ENCODE assay signal across 24 cellular contexts in the genomic region with DNA sequence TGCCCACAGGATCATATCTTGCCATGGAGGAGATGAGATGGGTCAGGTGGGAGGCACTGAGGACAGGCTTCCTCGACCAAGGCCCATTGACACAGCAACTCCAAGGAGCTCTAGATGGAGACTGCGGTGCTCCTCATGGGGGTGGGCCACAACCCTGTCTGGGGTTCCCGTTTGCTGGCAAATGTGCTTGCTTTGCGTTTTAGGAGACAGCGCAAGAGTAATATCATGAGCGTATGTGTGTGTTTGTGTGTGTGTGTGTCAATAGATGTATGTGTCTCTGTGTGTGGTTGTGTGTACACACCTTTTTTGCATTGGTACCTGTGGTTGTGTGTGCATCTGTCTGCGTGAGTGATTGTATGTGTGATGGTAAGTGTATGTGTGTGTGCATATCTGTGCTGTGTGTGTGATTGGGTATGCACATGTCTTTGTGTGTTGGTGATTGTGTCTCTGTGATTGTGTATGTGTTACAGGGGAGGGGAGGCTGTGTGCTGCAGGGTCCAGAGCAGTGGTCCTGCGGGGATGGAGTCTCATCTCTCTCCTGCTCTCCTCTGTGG. TPM values are rescaled to one million over a fixed set of nuclear protein-coding genes. Genes with fewer than 3 reads are reported as not detected.
DNase-seq lines count a peak whose midpoint lies in the region; ATAC-seq, FAIRE-seq and TF ChIP-seq lines count a peak whose summit lies in the region.
"Had no signal": no experiment of that assay in that cellular context is flagged by ENCODE, and none has a peak within 500 bp of the region (broad histone marks: within the 10 kb centered on the region; RNA-seq: fewer than 3 reads in every experiment).

No MANE protein-coding gene starts in this region.

- no peak for TF ChIP-seq CTCF in HepG2 (CRISPR knock-in tag; IDR thresholded peaks at IDR 0.05)
- no peak for TF ChIP-seq CTCF in right lobe of liver (IDR thresholded peaks at IDR 0.05)
- no peak for TF ChIP-seq CTCF in K562 (IDR thresholded peaks at IDR 0.05 in 2 of 3, conservative IDR thresholded peaks at IDR 0.05 in 1 of 3; ENCODE audit: insufficient read depth in 2 of 3, low read depth in 1 of 3, low read length in 3 of 3)
- no peak for TF ChIP-seq CTCF in GM23338 (conservative IDR thresholded peaks at IDR 0.05; ENCODE audit: low read depth in 2 of 2)

- H4K20me1 ChIP-seq in HepG2 (ENCODE audit: insufficient read depth, low read length), result no peaks in the 10 kb centered on the region
- H4K20me1 ChIP-seq in K562 (replicated peaks; ENCODE audit: control insufficient read depth, insufficient read depth, low read length), result no peaks in the 10 kb centered on the region
- 0 out of 2 replicates have a peak, but pooled peaks cover 2% of the 10 kb centered on the region for H4K20me1 ChIP-seq in GM23338 (replicated peaks; ENCODE audit: insufficient read depth)

- BruUV-seq in HepG2 (replicated peaks; lab: Mats Ljungman, UMichigan), result no TSS peak
- BruUV-seq in K562 (replicated peaks; lab: Mats Ljungman, UMichigan), result no TSS peak

- TF ChIP-seq EP300 in HepG2 (IDR thresholded peaks at IDR 0.05; ENCODE audit: low read depth in 2 of 2, low read length in 2 of 2) (no peak), HepG2 (CRISPR knock-in tag; IDR thresholded peaks at IDR 0.05; ENCODE audit: borderline replicate concordance) (no peak), K562 (IDR thresholded peaks at IDR 0.05; ENCODE audit: low read length) (no peak)

- H3K4me3 Mint-ChIP-seq in stimulated activated effector memory CD8-positive, alpha-beta T cell treated with anti-CD3 and anti-CD28 coated beads, Interleukin-12 subunit alpha, Interleukin-12 subunit beta, amount 100 ng/mL, for 72 hours, result no peak overlapping the region
- H3K4me3 Mint-ChIP-seq in GM23338, result no peak overlapping the region
- H3K4me3 Mint-ChIP-seq: B cell; CD8-positive, alpha-beta memory T cell; H9 had no signal

- H3K36me3 ChIP-seq in HepG2 (replicated peaks in 1 of 2; ENCODE audit: control insufficient read depth in 1 of 2, insufficient read depth in 2 of 2, low read length in 2 of 2), result no peaks in the 10 kb centered on the region
- H3K36me3 ChIP-seq in right lobe of liver, result no peaks in the 10 kb centered on the region
- H3K36me3 ChIP-seq in K562 (ENCODE audit: control insufficient read depth, insufficient read depth, low read length), result no peaks in the 10 kb centered on the region
- no peaks in the 10 kb centered on the region for H3K36me3 ChIP-seq in GM23338 (ENCODE audit: insufficient read depth)

- H3K4me3 ChIP-seq in HepG2 (replicated peaks in 1 of 3; ENCODE audit: insufficient read depth in 1 of 3, low read depth in 2 of 3, low read length in 3 of 3) (no peak overlapping the region), right lobe of liver (no peak overlapping the region), K562 (no peak overlapping the region), GM23338 (no peak overlapping the region)
- H3K4me3 ChIP-seq: GM23248 had no signal

- no peaks in the 10 kb centered on the region for H3K9me3 ChIP-seq in HepG2 (ENCODE audit: low read length)
- H3K9me3 ChIP-seq in right lobe of liver, result no peaks in the 10 kb centered on the region
- no peaks in the 10 kb centered on the region for H3K9me3 ChIP-seq in K562 (replicated peaks; ENCODE audit: control insufficient read depth, insufficient read depth, low read depth, low read length)

- no peaks in the 10 kb centered on the region for H3K79me2 ChIP-seq in HepG2 (ENCODE audit: insufficient read depth, low read length)
- no peaks in the 10 kb centered on the region for H3K79me2 ChIP-seq in K562 (ENCODE audit: control insufficient read depth, insufficient read depth, low read length)
- no peaks in the 10 kb centered on the region for H3K79me2 ChIP-seq in GM23338 (replicated peaks; ENCODE audit: insufficient read depth)

- FAIRE-seq in HepG2 (lab: Jason Lieb, UNC) (no peak), K562 (lab: Jason Lieb, UNC) (no peak)

- H3K27ac Mint-ChIP-seq in stimulated activated effector memory CD8-positive, alpha-beta T cell treated with anti-CD3 and anti-CD28 coated beads, Interleukin-12 subunit alpha, Interleukin-12 subunit beta, amount 100 ng/mL, for 72 hours, result no peak overlapping the region
- H3K27ac Mint-ChIP-seq in GM23338, result no peak overlapping the region
- H3K27ac Mint-ChIP-seq: B cell, H9 had no signal

- in situ Hi-C loops in HepG2 (cut with HindIII; ENCODE audit: extremely low pct_ligation_motif_present, low pct_unique_long_range_greater_than_20kb), result no loop called here
- in situ Hi-C loops in K562 (cut with MboI), result no loop called here

- H3K27me3 Mint-ChIP-seq in GM23338 (ENCODE audit: insufficient read depth, low read depth, poor library complexity), result peaks cover 36% of the 10 kb centered on the region

- ATAC-seq in HepG2 (no peak), right lobe of liver (no peak), K562 (no peak), GM23338 (no peak), GM21447 (IDR thresholded peaks at IDR 0.05; ENCODE audit: unreplicated experiment) (no peak)
- ATAC-seq in stimulated activated effector memory CD8-positive, alpha-beta T cell treated with anti-CD3 and anti-CD28 coated beads, Interleukin-12 subunit alpha, Interleukin-12 subunit beta, amount 100 ng/mL, for 72 hours, result peak; percentile 32
- ATAC-seq: SK-N-SH treated with all-trans-retinoic acid at 6 μM for 48 hours had no signal

- H3K9me3 Mint-ChIP-seq in stimulated activated effector memory CD8-positive, alpha-beta T cell treated with anti-CD3 and anti-CD28 coated beads, Interleukin-12 subunit alpha, Interleukin-12 subunit beta, amount 100 ng/mL, for 72 hours, result no peaks in the 10 kb centered on the region
- no peaks in the 10 kb centered on the region for H3K9me3 Mint-ChIP-seq in GM23338
- H3K9me3 Mint-ChIP-seq: CD8-positive, alpha-beta memory T cell; H9 had no signal

- H3K9me1 ChIP-seq in K562 (ENCODE audit: control insufficient read depth, insufficient read depth, low read length), result no peaks in the 10 kb centered on the region

- 0 out of 2 replicates have a peak, but pooled peaks cover 3% of the 10 kb centered on the region for H3F3A ChIP-seq in GM23338 (replicated peaks; ENCODE audit: low read depth)

- H2AFZ ChIP-seq in HepG2 (ENCODE audit: low read length) (no peak overlapping the region), K562 (ENCODE audit: low read depth, low read length) (no peak overlapping the region), GM23338 (no peak overlapping the region)
- H2AFZ ChIP-seq: GM23248 had no signal

- DNase-seq in HepG2 (ENCODE audit: low spot score), result no peak
- no peak for DNase-seq in right lobe of liver
- DNase-seq in K562 (ENCODE audit: extremely low read depth in 1 of 4, low spot score in 3 of 4), result peak in 1 of 4 experiments; percentile 4
- DNase-seq in stimulated activated effector memory CD8-positive, alpha-beta T cell treated with anti-CD3 and anti-CD28 coated beads, Interleukin-12 subunit alpha, Interleukin-12 subunit beta, amount 100 ng/mL, for 72 hours (ENCODE audit: low spot score in 2 of 2), result peak in 1 of 2 donors; percentile 35
- no peak for DNase-seq in GM23338 (ENCODE audit: low spot score)
- no peak for DNase-seq in activated CD4-positive, CD25-positive, alpha-beta regulatory T cell (lab: John Stamatoyannopoulos, UW)
- DNase-seq: Calu3; CD8-positive, alpha-beta memory T cell; DND-41; GM23248; H9; KBM-7; MV-4-11; NCI-H1105; NCI-H1436 treated with DMSO at 0.1 percent for 48 hours; NCI-H187 treated with DMSO at 0.1 percent for 48 hours; NCI-H2171 treated with DMSO at 0.1 percent for 48 hours; NCI-H345; NCI-H510A treated with DMSO at 0.1 percent for 48 hours; NCI-H774 had no signal

- CTCF ChIA-PET in HepG2 (lab: Yijun Ruan, JAX; ENCODE audit: low intra/inter-chr PET ratio, low total read pairs) (no interaction called here), K562 (lab: Yijun Ruan, JAX; ENCODE audit: low intra/inter-chr PET ratio) (no interaction called here)

- TF ChIP-seq POLR2A in HepG2 (IDR thresholded peaks at IDR 0.05; ENCODE audit: insufficient read depth in 1 of 2, low read depth in 2 of 2, low read length in 2 of 2) (no peak), right lobe of liver (IDR thresholded peaks at IDR 0.05) (no peak), K562 (conservative IDR thresholded peaks at IDR 0.05) (no peak)

- H3K27ac ChIP-seq in HepG2 (ENCODE audit: extremely low read length, insufficient read depth, low read length) (no peak overlapping the region), right lobe of liver (no peak overlapping the region), K562 (ENCODE audit: extremely low read depth, low read depth, low read length) (no peak overlapping the region), GM23338 (ENCODE audit: low read depth) (no peak overlapping the region)
- H3K27ac ChIP-seq: C4-2B, GM23248 had no signal

- 95% methylated on average over 8 of the region's 8 CpGs for WGBS in HepG2 (ENCODE audit: low lambda C conversion rate)
- 88% methylated on average over 1 of the region's 8 CpGs for WGBS in right lobe of liver (ENCODE audit: insufficient coverage, low coverage, low lambda C conversion rate, missing lambda C conversion rate)
- 23% methylated on average over 8 of the region's 8 CpGs for WGBS in K562 (ENCODE audit: insufficient coverage, low coverage, missing lambda C conversion rate)

- H3K4me2 ChIP-seq in HepG2 (ENCODE audit: low read depth, low read length) (no peak overlapping the region), K562 (ENCODE audit: insufficient read depth, low read length) (no peak overlapping the region), GM23338 (no peak overlapping the region)

- no peak for TF ChIP-seq RAD21 in HepG2 (CRISPR knock-in tag; IDR thresholded peaks at IDR 0.05)
- no peak for TF ChIP-seq RAD21 in K562 (CRISPR knock-in tag; conservative IDR thresholded peaks at IDR 0.05 in 1 of 2, IDR thresholded peaks at IDR 0.05 in 1 of 2)

- H3K9me2 ChIP-seq in GM23338 (ENCODE audit: insufficient read depth), result no peaks in the 10 kb centered on the region

- no peaks in the 10 kb centered on the region for H3K36me3 Mint-ChIP-seq in stimulated activated effector memory CD8-positive, alpha-beta T cell treated with anti-CD3 and anti-CD28 coated beads, Interleukin-12 subunit alpha, Interleukin-12 subunit beta, amount 100 ng/mL, for 72 hours
- H3K36me3 Mint-ChIP-seq in GM23338 (ENCODE audit: low read depth), result no peaks in the 10 kb centered on the region; the same call in 2 of the 3 replicates

- POLR2A ChIA-PET in HepG2 (lab: Yijun Ruan, JAX), result no interaction called here
- POLR2A ChIA-PET in K562 (lab: Yijun Ruan, JAX), result interaction anchor here (0.5 kb wide), 1 partner anchor 37 kb away, joined by 3 read pairs; no protein-coding TSS in a partner anchor

- H3K4me1 Mint-ChIP-seq in stimulated activated effector memory CD8-positive, alpha-beta T cell treated with anti-CD3 and anti-CD28 coated beads, Interleukin-12 subunit alpha, Interleukin-12 subunit beta, amount 100 ng/mL, for 72 hours, result no peaks in the 10 kb centered on the region
- peaks cover 11% of the 10 kb centered on the region for H3K4me1 Mint-ChIP-seq in GM23338

- H3K4me1 ChIP-seq in HepG2 (ENCODE audit: insufficient read depth, low read length), result peaks cover 5% of the 10 kb centered on the region
- no peaks in the 10 kb centered on the region for H3K4me1 ChIP-seq in right lobe of liver
- H3K4me1 ChIP-seq in K562 (replicated peaks in 1 of 2; ENCODE audit: control insufficient read depth in 2 of 2, insufficient read depth in 2 of 2, low read length in 2 of 2), result peaks cover 0 to 10% of the 10 kb centered on the region in 2 experiments; a peak in 3 of 5 replicates
- peaks cover 8% of the 10 kb centered on the region for H3K4me1 ChIP-seq in GM23338 (ENCODE audit: insufficient read depth)

- intact Hi-C loops in HepG2 (cut with micrococcal nuclease; ENCODE audit: unreplicated experiment), result no loop called here
- intact Hi-C loops in right lobe of liver (cut with DNase I), result no loop called here
- intact Hi-C loops in K562 (cut with micrococcal nuclease), result no loop called here

- H3K9ac ChIP-seq in HepG2 (ENCODE audit: insufficient read depth, low read depth, low read length), result no peak overlapping the region
- no peak overlapping the region for H3K9ac ChIP-seq in K562 (ENCODE audit: insufficient read depth in 1 of 2, low read depth in 2 of 2, low read length in 2 of 2)
- H3K9ac ChIP-seq: GM23248 had no signal

- H3K27me3 ChIP-seq in HepG2 (ENCODE audit: control insufficient read depth in 1 of 2, insufficient read depth in 2 of 2, low read length in 2 of 2) (no peaks in the 10 kb centered on the region; a peak in 1 of 5 replicates), right lobe of liver (no peaks in the 10 kb centered on the region), K562 (ENCODE audit: control insufficient read depth in 2 of 2, insufficient read depth in 2 of 2, low read length in 2 of 2) (peaks cover 28 to 49% of the 10 kb centered on the region in 2 experiments; a peak in 4 of 5 replicates), GM23338 (ENCODE audit: insufficient read depth) (peaks cover 49% of the 10 kb centered on the region)

RNA-seq across cellular contexts. Expression of a gene that starts 4.4 kb away (rescaled TPM):
- total RNA-seq in HepG2 (2016; rRNA removed; fragmentation: Illumina TruSeq; extraction: Trizol), result 0.95 and 1.4 TPM in 2 replicates
- total RNA-seq in HepG2 (2016; cell fraction: cytosol; rRNA removed; fragmentation: Illumina TruSeq; extraction: Trizol; ENCODE audit: low read depth), result 0.53 and 1.0 TPM in 2 replicates
- total RNA-seq in HepG2 (2016; cell fraction: insoluble cytoplasmic fraction; rRNA removed; fragmentation: Illumina TruSeq; extraction: Trizol), result 0.52 and 1.1 TPM in 2 replicates
- total RNA-seq in HepG2 (2016; cell fraction: membrane; rRNA removed; fragmentation: Illumina TruSeq; extraction: Trizol), result 0.87 and 0.90 TPM in 2 replicates
- 2.6 and 2.7 TPM in 2 replicates for total RNA-seq in HepG2 (2016; cell fraction: nucleus; rRNA removed; fragmentation: Illumina TruSeq; extraction: Trizol)
- 2.3 and 2.4 TPM in 2 replicates for polyA plus RNA-seq in HepG2 (2011; rRNA removed)
- 2.2 and 2.5 TPM in 2 replicates for polyA plus RNA-seq in HepG2 (2011; cell fraction: cytosol; rRNA removed)
- 5.3 and 6.4 TPM in 2 replicates for polyA plus RNA-seq in HepG2 (2011; cell fraction: nucleus; rRNA removed)
- 5.1 and 5.4 TPM in 2 replicates for polyA plus RNA-seq in HepG2 (2012)
- 1.1 and 1.2 TPM in 2 replicates for polyA plus RNA-seq in HepG2 (2016; cell fraction: cytosol; fragmentation: Illumina TruSeq; extraction: Trizol; ENCODE audit: low read depth)
- 2.1 and 2.2 TPM in 2 replicates for polyA plus RNA-seq in HepG2 (2016; cell fraction: insoluble cytoplasmic fraction; fragmentation: Illumina TruSeq; extraction: Trizol; ENCODE audit: low read depth)
- polyA plus RNA-seq in HepG2 (2016; cell fraction: membrane; fragmentation: Illumina TruSeq; extraction: Trizol; ENCODE audit: low read depth), result 1.6 and 1.7 TPM in 2 replicates
- polyA plus RNA-seq in HepG2 (2016; cell fraction: nucleus; fragmentation: Illumina TruSeq; extraction: Trizol; ENCODE audit: insufficient read depth, low read depth), result 6.5 TPM in 2 replicates
- 3.2 TPM in 1 of 2 replicates, not detected in the other for polyA minus RNA-seq in HepG2 (2011; rRNA and poly(A)+ RNA removed; ENCODE audit: low replicate concordance)
- polyA minus RNA-seq in HepG2 (2011; cell fraction: cytosol; rRNA and poly(A)+ RNA removed), result 1.6 and 2.9 TPM in 2 replicates
- 3.4 and 4.0 TPM in 2 replicates for polyA minus RNA-seq in HepG2 (2011; cell fraction: nucleus; rRNA and poly(A)+ RNA removed)
- total RNA-seq in right lobe of liver, result 1 to 10 TPM; 1.2 to 5.4 (median 2.9) TPM
- total RNA-seq in K562 (2011; cell fraction: chromatin; rRNA removed; ENCODE audit: low replicate concordance), result not detected in 2 replicates
- not detected in 2 replicates for total RNA-seq in K562 (2011; cell fraction: nucleolus; rRNA removed)
- not detected in 2 replicates for total RNA-seq in K562 (2011; cell fraction: nucleoplasm; rRNA removed)
- not detected in 2 replicates for total RNA-seq in K562 (2014; rRNA removed)
- not detected in 2 replicates for total RNA-seq in K562 (2014; rRNA removed; fragmentation: Illumina TruSeq; extraction: Trizol)
- not detected in 2 replicates for total RNA-seq in K562 (2015; rRNA removed; fragmentation: Illumina TruSeq; extraction: Trizol)
- total RNA-seq in K562 (2021), result 0.13 TPM in 1 of 2 replicates, not detected in the other
- polyA plus RNA-seq in K562 (2011; rRNA removed), result not detected in 2 replicates
- polyA plus RNA-seq in K562 (2011; cell fraction: cytosol; rRNA removed), result not detected in 2 replicates
- not detected in 2 replicates for polyA plus RNA-seq in K562 (2011; cell fraction: nucleus; rRNA removed)
- not detected in 2 replicates for polyA plus RNA-seq in K562 (2012)
- polyA plus RNA-seq in K562 (2014; fragmentation: Illumina TruSeq; extraction: Trizol), result not detected in 2 replicates
- not detected for polyA plus RNA-seq in K562 (2014; fragmentation: Nextera tagmentation; extraction: Ambion mirVana)
- polyA plus RNA-seq in K562 (2014; rRNA removed), result not detected in 2 replicates
- polyA minus RNA-seq in K562 (2011; rRNA and poly(A)+ RNA removed), result not detected in 2 replicates
- not detected in 2 replicates for polyA minus RNA-seq in K562 (2011; cell fraction: cytosol; rRNA and poly(A)+ RNA removed)
- polyA minus RNA-seq in K562 (2011; cell fraction: nucleus; rRNA and poly(A)+ RNA removed), result not detected in 2 replicates
- total RNA-seq in GM23338 (2014; rRNA removed; shearing (Covaris generic)), result 1.4 TPM in 1 of 2 replicates, not detected in the other
- polyA plus RNA-seq in GM23338 (2016; fragmentation: Nextera tagmentation; extraction: Ambion mirVana), result 0.14 and 0.16 TPM in 2 replicates
